In the genomic region with DNA sequence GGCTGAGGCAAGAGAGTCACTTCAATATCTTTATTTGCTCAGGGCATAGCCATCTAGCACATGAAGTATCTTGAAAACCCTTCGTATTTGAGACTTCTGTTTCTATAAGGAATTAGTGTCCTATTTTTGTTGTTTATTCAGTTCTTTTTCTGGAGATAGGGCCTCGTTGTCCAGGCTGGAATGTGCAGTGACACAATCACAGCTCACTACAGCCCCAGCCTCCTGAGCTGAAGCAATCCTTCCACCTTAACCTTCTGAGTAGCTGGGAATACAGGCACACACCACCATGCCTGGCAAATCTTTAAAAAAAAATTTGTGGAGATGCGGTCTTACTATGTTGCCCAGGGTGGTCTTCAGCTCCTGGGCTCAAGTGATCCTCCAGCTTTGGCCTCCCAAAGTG, we compare ENCODE assay signal across 32 cellular contexts. TPM values are rescaled to one million over a fixed set of nuclear protein-coding genes. Genes with fewer than 3 reads are reported as not detected.
"Had no signal": no experiment of that assay in that cellular context is flagged by ENCODE, and none has a peak within 500 bp of the region (broad histone marks: within the 10 kb centered on the region; RNA-seq: fewer than 3 reads in every experiment).

No MANE protein-coding gene starts in this region.

- H3K4me3 ChIP-seq: breast epithelium, SJSA1 had no signal

- H3K27me3 ChIP-seq: breast epithelium, SJSA1 had no signal

- H3K27ac ChIP-seq: breast epithelium, KMS-11, SJSA1 had no signal

- ATAC-seq: activated CD4-positive, alpha-beta T cell treated with anti-CD3 and anti-CD28 coated beads for 36 hours; activated CD4-positive, CD25-positive, alpha-beta regulatory T cell treated with anti-CD3 and anti-CD28 coated beads, Interleukin-2, amount 50 U/mL, for 24 hours; activated naive CD8-positive, alpha-beta T cell treated with anti-CD3 and anti-CD28 coated beads, Interleukin-2, amount 50 U/mL, for 24 hours; activated T-cell treated with anti-CD3 and anti-CD28 coated beads, Interleukin-2, amount 50 U/mL, for 4 hours; Panc1 had no signal

- H3K4me3 Mint-ChIP-seq: activated CD4-positive, alpha-beta memory T cell treated with anti-CD3 and anti-CD28 coated beads for 36 hours; activated CD4-positive, alpha-beta T cell treated with anti-CD3 and anti-CD28 coated beads for 36 hours; activated naive CD4-positive, alpha-beta T cell treated with anti-CD3 and anti-CD28 coated beads, Interleukin-2, amount 10 ng/mL, durations not matched to agents 7 days and 5 days; activated naive CD8-positive, alpha-beta T cell; activated naive CD8-positive, alpha-beta T cell treated with anti-CD3 and anti-CD28 coated beads, Interleukin-2, amount 50 U/mL, for 24 hours; activated T-cell treated with anti-CD3 and anti-CD28 coated beads, Interleukin-2, amount 50 U/mL, for 4 hours; T-helper 1 cell treated with Interleukin-12 subunit alpha and Interleukin-12 subunit beta and Interleukin-4 antibody, amounts not matched to agents 30 μg/mL and 1 μg/mL, for 36 hours; T-helper 2 cell treated with Interferon-gamma antibody and Interleukin-4, amounts not matched to agents 5 μg/mL and 100 μg/mL, for 36 hours had no signal

- H3K27ac Mint-ChIP-seq: activated CD4-positive, alpha-beta memory T cell treated with anti-CD3 and anti-CD28 coated beads for 36 hours; activated CD4-positive, alpha-beta T cell treated with anti-CD3 and anti-CD28 coated beads for 36 hours; activated naive CD4-positive, alpha-beta T cell treated with anti-CD3 and anti-CD28 coated beads, Interleukin-2, amount 10 ng/mL, durations not matched to agents 7 days and 5 days; activated naive CD8-positive, alpha-beta T cell; activated naive CD8-positive, alpha-beta T cell treated with anti-CD3 and anti-CD28 coated beads, Interleukin-2, amount 50 U/mL, for 24 hours; T-helper 1 cell treated with Interleukin-12 subunit alpha and Interleukin-12 subunit beta and Interleukin-4 antibody, amounts not matched to agents 30 μg/mL and 1 μg/mL, for 36 hours; T-helper 2 cell treated with Interferon-gamma antibody and Interleukin-4, amounts not matched to agents 5 μg/mL and 100 μg/mL, for 36 hours had no signal

- H3K9ac ChIP-seq: KMS-11, SK-N-SH had no signal

- H3K36me3 ChIP-seq: breast epithelium had no signal

- DNase-seq: activated CD4-positive, alpha-beta memory T cell treated with anti-CD3 and anti-CD28 coated beads for 36 hours; activated CD4-positive, alpha-beta T cell treated with anti-CD3 and anti-CD28 coated beads for 36 hours; activated CD4-positive, alpha-beta T cell treated with anti-CD3 and anti-CD28 coated beads, Interleukin-2, amount 50 U/mL, for 1 hour; activated CD8-positive, alpha-beta memory T cell treated with anti-CD3 and anti-CD28 coated beads, Interleukin-2, amount 50 U/mL, for 4 hours; activated effector memory CD4-positive, alpha-beta T cell treated with Interleukin-2 at 50 U/mL for 16 hours; activated naive CD4-positive, alpha-beta T cell treated with anti-CD3 and anti-CD28 coated beads, Interleukin-2, amount 10 ng/mL, durations not matched to agents 7 days and 5 days; activated naive CD8-positive, alpha-beta T cell treated with anti-CD3 and anti-CD28 coated beads, Interleukin-2, amount 50 U/mL, for 24 hours; activated T-cell treated with anti-CD3 and anti-CD28 coated beads for 4 hours; activated T-cell treated with anti-CD3 and anti-CD28 coated beads, Interleukin-2, amount 50 U/mL, for 4 hours; amniotic stem cell; aorta; NCI-H1092 treated with DMSO at 0.1 percent for 48 hours; NCI-H1417; NCI-H146; NCI-H187; NCI-H2029 treated with DMSO at 0.1 percent for 48 hours; NCI-H2171 treated with DMSO at 0.1 percent for 48 hours; NCI-H2227 treated with DMSO at 0.1 percent for 48 hours; NCI-H446; NCI-H524; RPMI8226; SHP77 treated with DMSO at 0.1 percent for 48 hours; SK-N-SH had no signal

- H3K4me1 Mint-ChIP-seq: activated naive CD4-positive, alpha-beta T cell treated with anti-CD3 and anti-CD28 coated beads, Interleukin-2, amount 10 ng/mL, durations not matched to agents 7 days and 5 days had no signal

- H3K4me1 ChIP-seq: breast epithelium had no signal

- H3K4me2 ChIP-seq: KMS-11, SK-N-SH had no signal

- H3K27me3 Mint-ChIP-seq: activated CD4-positive, alpha-beta memory T cell treated with anti-CD3 and anti-CD28 coated beads for 36 hours; activated CD4-positive, alpha-beta T cell treated with anti-CD3 and anti-CD28 coated beads for 36 hours; activated naive CD4-positive, alpha-beta T cell treated with anti-CD3 and anti-CD28 coated beads, Interleukin-2, amount 10 ng/mL, durations not matched to agents 7 days and 5 days; activated naive CD8-positive, alpha-beta T cell; activated naive CD8-positive, alpha-beta T cell treated with anti-CD3 and anti-CD28 coated beads, Interleukin-2, amount 50 U/mL, for 24 hours had no signal

RNA-seq across cellular contexts. Expression of a gene that starts 57.3 kb away (rescaled TPM):
- total RNA-seq: activated CD4-positive, alpha-beta memory T cell treated with anti-CD3 and anti-CD28 coated beads for 36 hours; activated T-cell treated with anti-CD3 and anti-CD28 coated beads, Interleukin-2, amount 50 U/mL, for 4 hours; aorta; LHCN-M2 had no signal
- polyA plus RNA-seq: aorta, SK-N-SH had no signal
